ENCODE assay signal across 27 cellular contexts in the genomic region with DNA sequence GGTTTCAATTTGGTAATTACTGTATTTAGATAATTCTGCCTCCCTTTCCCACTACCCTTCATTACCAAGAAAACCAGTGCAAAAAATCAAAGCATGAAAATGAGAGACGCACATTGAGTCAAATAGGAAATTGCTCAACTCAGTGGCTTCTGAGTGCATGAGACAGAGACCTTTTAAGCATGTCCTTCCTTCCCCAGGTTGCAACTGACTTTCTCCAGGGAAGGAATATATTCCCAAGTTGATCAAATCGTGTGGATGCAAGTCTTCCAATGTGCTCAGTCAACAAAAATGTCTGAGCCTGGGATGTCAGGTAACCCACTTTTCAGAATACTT. TPM values are rescaled to one million over a fixed set of nuclear protein-coding genes. Genes with fewer than 3 reads are reported as not detected.
DNase-seq lines count a peak whose midpoint lies in the region; FAIRE-seq and TF ChIP-seq lines count a peak whose summit lies in the region.
"Had no signal": no experiment of that assay in that cellular context is flagged by ENCODE, and none has a peak within 500 bp of the region (broad histone marks: within the 10 kb centered on the region; RNA-seq: fewer than 3 reads in every experiment).

No MANE protein-coding gene starts in this region.

- WGBS in small intestine, 3 donors = 49 to 70% (median 60%) methylated on average over 2 of the region's 2 CpGs

- FAIRE-seq in HTR-8/SVneo (lab: Jason Lieb, UNC) (peak; percentile 77), small intestine (lab: Jason Lieb, UNC) (no peak)
- FAIRE-seq: astrocyte, islet of Langerhans had no signal

- no peak overlapping the region for H3K4me3 ChIP-seq in small intestine (ENCODE audit: low read depth in 1 of 2, low read length in 2 of 2)
- H3K4me3 ChIP-seq: left ventricle myocardium inferior, transverse colon had no signal

- CTCF ChIA-PET in Calu3 (lab: Charles Lee) = interaction anchor here (0.6 kb wide), 1 partner anchor 294 kb away, joined by 3 read pairs; no protein-coding TSS in a partner anchor

- TF ChIP-seq CTCF in Calu3 (IDR thresholded peaks at IDR 0.05; ENCODE audit: unreplicated experiment) (no peak), nephron progenitor cell (IDR thresholded peaks at IDR 0.05) (no peak)

- H3K4me3 Mint-ChIP-seq in Calu3 (ENCODE audit: low read depth, unreplicated experiment) (peak overlapping the region; percentile 29), nephron progenitor cell (no peak overlapping the region)
- H3K4me3 Mint-ChIP-seq: activated naive CD8-positive, alpha-beta T cell treated with anti-CD3 and anti-CD28 coated beads, Interleukin-2, amount 10 ng/mL, durations not matched to agents 7 days and 5 days; naive thymus-derived CD4-positive, alpha-beta T cell; T-helper 2 cell treated with Interferon-gamma antibody and Interleukin-4, amounts not matched to agents 5 μg/mL and 100 μg/mL, for 36 hours had no signal

- BruUV-seq in Calu3 (replicated peaks; lab: Mats Ljungman, UMichigan) = no TSS peak

- H3K27me3 Mint-ChIP-seq in Calu3 (ENCODE audit: unreplicated experiment) = no peaks in the 10 kb centered on the region
- H3K27me3 Mint-ChIP-seq in nephron progenitor cell (ENCODE audit: low read depth, poor library complexity) = no peaks in the 10 kb centered on the region

- H3K36me3 Mint-ChIP-seq in Calu3 (ENCODE audit: insufficient read depth, unreplicated experiment) (no peaks in the 10 kb centered on the region), nephron progenitor cell (ENCODE audit: low read depth) (peaks cover 5% of the 10 kb centered on the region)
- H3K36me3 Mint-ChIP-seq: activated naive CD8-positive, alpha-beta T cell treated with anti-CD3 and anti-CD28 coated beads, Interleukin-2, amount 10 ng/mL, durations not matched to agents 7 days and 5 days; naive thymus-derived CD4-positive, alpha-beta T cell had no signal

- H3K4me1 ChIP-seq in small intestine (ENCODE audit: control insufficient read depth in 2 of 2, insufficient read depth in 1 of 2, low read depth in 1 of 2, low read length in 1 of 2) = no peaks in the 10 kb centered on the region

- no peak overlapping the region for H3K27ac ChIP-seq in small intestine (ENCODE audit: low read depth in 1 of 2, low read length in 1 of 2)
- H3K27ac ChIP-seq: left ventricle myocardium inferior, transverse colon had no signal

- H3K27ac Mint-ChIP-seq in Calu3 (ENCODE audit: unreplicated experiment) = peak overlapping the region; percentile 56
- peak overlapping the region; percentile 12 for H3K27ac Mint-ChIP-seq in nephron progenitor cell
- H3K27ac Mint-ChIP-seq: activated naive CD8-positive, alpha-beta T cell treated with anti-CD3 and anti-CD28 coated beads, Interleukin-2, amount 10 ng/mL, durations not matched to agents 7 days and 5 days; naive thymus-derived CD4-positive, alpha-beta T cell; T-helper 2 cell treated with Interferon-gamma antibody and Interleukin-4, amounts not matched to agents 5 μg/mL and 100 μg/mL, for 36 hours had no signal

- H3K9me3 Mint-ChIP-seq in Calu3 (ENCODE audit: low read depth, unreplicated experiment) (no peaks in the 10 kb centered on the region), nephron progenitor cell (no peaks in the 10 kb centered on the region)
- H3K9me3 Mint-ChIP-seq: activated naive CD8-positive, alpha-beta T cell treated with anti-CD3 and anti-CD28 coated beads, Interleukin-2, amount 10 ng/mL, durations not matched to agents 7 days and 5 days; T-helper 2 cell treated with Interferon-gamma antibody and Interleukin-4, amounts not matched to agents 5 μg/mL and 100 μg/mL, for 36 hours had no signal

- no peaks in the 10 kb centered on the region for H3K9me3 ChIP-seq in small intestine (ENCODE audit: control insufficient read depth, low read depth)
- H3K9me3 ChIP-seq: left ventricle myocardium inferior, transverse colon had no signal

- intact Hi-C loops in Calu3 (cut with micrococcal nuclease; ENCODE audit: unreplicated experiment) = no loop called here

- H3K36me3 ChIP-seq in small intestine (ENCODE audit: control insufficient read depth in 2 of 2, insufficient read depth in 2 of 2, low read length in 2 of 2) = no peaks in the 10 kb centered on the region
- H3K36me3 ChIP-seq: left ventricle myocardium inferior, transverse colon had no signal

- DNase-seq in Calu3 = no peak
- no peak for DNase-seq in HTR-8/SVneo (ENCODE audit: insufficient read length, low spot score)
- peak; percentile 31 for DNase-seq in dermis blood vessel endothelial cell
- no peak for DNase-seq in nephron progenitor cell
- no peak for DNase-seq in pons (ENCODE audit: low spot score)
- no peak for DNase-seq in AG08396 (ENCODE audit: low spot score)
- DNase-seq in small intestine = no peak
- DNase-seq: activated CD4-positive, alpha-beta T cell treated with anti-CD3 and anti-CD28 coated beads for 48 hours; activated effector memory CD4-positive, alpha-beta T cell treated with anti-CD3 and anti-CD28 coated beads, Interleukin-2, amount 50 U/mL, for 16 hours; activated naive CD8-positive, alpha-beta T cell treated with anti-CD3 and anti-CD28 coated beads, Interleukin-2, amount 10 ng/mL, durations not matched to agents 7 days and 5 days; activated T-cell treated with anti-CD3 and anti-CD28 coated beads, Interleukin-2, amount 50 U/mL, for 1 hour; caudate nucleus; EL; HCEC 1CT; left ventricle myocardium inferior; midbrain; naive thymus-derived CD4-positive, alpha-beta T cell; NCI-H1092; NCI-H187; NCI-H2171; NCI-H524 treated with DMSO at 0.1 percent for 48 hours; retina; transverse colon had no signal

- H3K27me3 ChIP-seq in small intestine (ENCODE audit: control insufficient read depth in 2 of 2, insufficient read depth in 2 of 2, low read length in 2 of 2) = peaks cover 0 to 9% of the 10 kb centered on the region in 2 donors

- H3K4me1 Mint-ChIP-seq in Calu3 (ENCODE audit: low read depth, unreplicated experiment) (peaks cover 20% of the 10 kb centered on the region), nephron progenitor cell (peaks cover 63% of the 10 kb centered on the region)
- H3K4me1 Mint-ChIP-seq: activated naive CD8-positive, alpha-beta T cell treated with anti-CD3 and anti-CD28 coated beads, Interleukin-2, amount 10 ng/mL, durations not matched to agents 7 days and 5 days had no signal

RNA-seq across cellular contexts. Expression of a gene that starts 12.9 kb away (rescaled TPM):
- total RNA-seq in Calu3 (2022) (23.0 and 24.8 TPM in 2 replicates), dermis blood vessel endothelial cell (67.3 and 162 TPM in 2 replicates)
- 10 to 100 TPM in 1 of 3 donors, 1 to 10 TPM in 2; 1.6 to 11.7 (median 4.3) TPM for polyA plus RNA-seq in small intestine
- total RNA-seq: activated CD8-positive, alpha-beta memory T cell treated with anti-CD3 and anti-CD28 coated beads for 36 hours had no signal
